In genomic region chr14:74426202-74426582, GRCh38 we compare ENCODE assay signal across 14 cellular contexts. TPM values are rescaled to one million over a fixed set of nuclear protein-coding genes. Genes with fewer than 3 reads are reported as not detected.
DNase-seq lines count a peak whose midpoint lies in the region; ATAC-seq and TF ChIP-seq lines count a peak whose summit lies in the region.
"Had no signal": no experiment of that assay in that cellular context is flagged by ENCODE, and none has a peak within 500 bp of the region (broad histone marks: within the 10 kb centered on the region; RNA-seq: fewer than 3 reads in every experiment).

Gene SYNDIG1L (minus strand): TSS chr14:74426210. CDS start chr14:74409744, 16,466 bp downstream.

- H3K9me2 ChIP-seq in hepatocyte (replicated peaks; ENCODE audit: insufficient read depth): no peaks in the 10 kb centered on the region

- H3K4me3 Mint-ChIP-seq in IgD-negative memory B cell: peak within 1 kb of the TSS in 1 of 4 donors; percentile 82

- no peak within 1 kb of the TSS for H4K8ac ChIP-seq in neuronal stem cell (ENCODE audit: low read depth, low read length)

- H3K27me3 Mint-ChIP-seq in IgD-negative memory B cell: peaks cover 36% of the 10 kb centered on the region

- no peak within 1 kb of the TSS for H2AK5ac ChIP-seq in neuronal stem cell (ENCODE audit: low read depth, low read length)

- H3K27ac ChIP-seq in hepatocyte (no peak within 1 kb of the TSS), neuronal stem cell (replicated peaks; ENCODE audit: low read length) (no peak within 1 kb of the TSS)
- H3K27ac ChIP-seq: gastrocnemius medialis, left lung, SK-N-MC had no signal

- H3K36me3 ChIP-seq in hepatocyte (replicated peaks; ENCODE audit: insufficient read depth, low read depth): no peaks in the 10 kb centered on the region
- H3K36me3 ChIP-seq in neuronal stem cell (replicated peaks in 1 of 2; ENCODE audit: control insufficient read depth in 2 of 2, insufficient read depth in 2 of 2, low read length in 2 of 2): no peaks in the 10 kb centered on the region
- H3K36me3 ChIP-seq: gastrocnemius medialis, left lung had no signal

- H3K9me3 Mint-ChIP-seq in IgD-negative memory B cell: peaks cover 0 to 1% (median 1%) of the 10 kb centered on the region in 3 donors

- H3K9ac ChIP-seq in neuronal stem cell (ENCODE audit: low read depth, low read length, poor library complexity): peak within 1 kb of the TSS; percentile 30

- no peak within 1 kb of the TSS for H2BK120ac ChIP-seq in neuronal stem cell (ENCODE audit: low read depth, low read length)

- H3K36me3 Mint-ChIP-seq in IgD-negative memory B cell: no peaks in the 10 kb centered on the region

- H3K4me1 ChIP-seq in hepatocyte (ENCODE audit: insufficient read depth): no peaks in the 10 kb centered on the region
- peaks cover 0 to 13% of the 10 kb centered on the region in 2 donors for H3K4me1 ChIP-seq in neuronal stem cell (ENCODE audit: control insufficient read depth in 2 of 2, insufficient read depth in 1 of 2, low read depth in 1 of 2, low read length in 2 of 2)
- H3K4me1 ChIP-seq: gastrocnemius medialis had no signal

- no peak within 1 kb of the TSS for H2BK12ac ChIP-seq in neuronal stem cell (ENCODE audit: low read length)

- DNase-seq in NCI-H748 (lab: John Stamatoyannopoulos, UW; ENCODE audit: unreplicated experiment): peak; percentile 25
- DNase-seq in NCI-H748 treated with DMSO at 0.1 percent for 48 hours (lab: John Stamatoyannopoulos, UW): no peak
- no peak for DNase-seq in hepatocyte (ENCODE audit: low spot score)
- DNase-seq in neuronal stem cell (ENCODE audit: low spot score): no peak
- DNase-seq: amniotic stem cell, gastrocnemius medialis, NCI-H2029 treated with DMSO at 0.1 percent for 48 hours, occipital lobe had no signal

- no peak within 1 kb of the TSS for H3K4me3 ChIP-seq in hepatocyte
- peak within 1 kb of the TSS in 1 of 2 donors; percentile 13 for H3K4me3 ChIP-seq in neuronal stem cell (ENCODE audit: low read length in 2 of 2)
- H3K4me3 ChIP-seq: gastrocnemius medialis, left lung, SK-N-MC had no signal

- H3K14ac ChIP-seq in neuronal stem cell (ENCODE audit: low read length): peak within 1 kb of the TSS; percentile 4

- no peak within 1 kb of the TSS for H3K4ac ChIP-seq in neuronal stem cell (ENCODE audit: low read length)

- peak within 1 kb of the TSS in 2 of 3 donors; percentile 23 to 71 for H3K27ac Mint-ChIP-seq in IgD-negative memory B cell

- no peak within 1 kb of the TSS for H4K91ac ChIP-seq in neuronal stem cell (ENCODE audit: low read depth, low read length, poor library complexity)

- no peaks in the 10 kb centered on the region for H3K9me3 ChIP-seq in hepatocyte (ENCODE audit: low read depth)
- no peaks in the 10 kb centered on the region for H3K9me3 ChIP-seq in neuronal stem cell (replicated peaks in 1 of 2; ENCODE audit: control insufficient read depth in 2 of 2, insufficient read depth in 1 of 2, low read depth in 1 of 2, low read length in 2 of 2)
- H3K9me3 ChIP-seq: gastrocnemius medialis, left lung had no signal

- peak within 1 kb of the TSS; percentile 44 for H3K23ac ChIP-seq in neuronal stem cell (ENCODE audit: low read depth, low read length, poor library complexity)

- TF ChIP-seq CTCF in hepatocyte (IDR thresholded peaks at IDR 0.05; ENCODE audit: poor library complexity): no peak

- H3K4me2 ChIP-seq in hepatocyte (peak within 1 kb of the TSS; percentile 79), neuronal stem cell (ENCODE audit: insufficient read depth, low read length, poor library complexity, severe bottlenecking) (peak within 1 kb of the TSS; percentile 59)

- H3K27me3 ChIP-seq in hepatocyte (peaks cover 72% of the 10 kb centered on the region), neuronal stem cell (ENCODE audit: control insufficient read depth in 3 of 3, insufficient read depth in 3 of 3, low read depth in 1 of 3, low read length in 3 of 3) (peaks cover 0 to 80% (median 11%) of the 10 kb centered on the region in 3 experiments)

- WGBS in hepatocyte (ENCODE audit: low lambda C conversion rate, missing lambda C conversion rate): 2% methylated on average over 13 of the region's 33 CpGs
- no CpG with 5 or more reads among the region's 33 CpGs for WGBS in neuronal stem cell (ENCODE audit: extremely low coverage in 2 of 2, insufficient read length in 2 of 2, insufficient replicate concordance in 1 of 2), 2 donors

- H4K20me1 ChIP-seq in hepatocyte (ENCODE audit: insufficient read depth, poor library complexity, severe bottlenecking): no peaks in the 10 kb centered on the region

- peaks cover 0 to 6% (median 2%) of the 10 kb centered on the region in 3 donors for H3K4me1 Mint-ChIP-seq in IgD-negative memory B cell

- peak within 1 kb of the TSS; percentile 27 for H3K18ac ChIP-seq in neuronal stem cell (ENCODE audit: low read length)

- ATAC-seq in HG03520 (IDR thresholded peaks at IDR 0.05; ENCODE audit: unreplicated experiment): no peak
- ATAC-seq in HG03565 (IDR thresholded peaks at IDR 0.05; ENCODE audit: unreplicated experiment): no peak
- no peak for ATAC-seq in HG02642 (IDR thresholded peaks at IDR 0.05; ENCODE audit: poor library complexity, unreplicated experiment)

- H3K79me1 ChIP-seq in neuronal stem cell (ENCODE audit: low read depth, low read length): no peaks in the 10 kb centered on the region

- H2BK15ac ChIP-seq in neuronal stem cell (ENCODE audit: low read length): no peak within 1 kb of the TSS

- no peak within 1 kb of the TSS for H2AFZ ChIP-seq in hepatocyte
- no peak within 1 kb of the TSS for H2AFZ ChIP-seq in neuronal stem cell (ENCODE audit: low read length)

- no peaks in the 10 kb centered on the region for H3K79me2 ChIP-seq in hepatocyte

- H2BK5ac ChIP-seq in neuronal stem cell (ENCODE audit: low read length): peak within 1 kb of the TSS; percentile 40

RNA-seq across cellular contexts. Expression of gene SYNDIG1L, which starts in this region (rescaled TPM):
- not detected for polyA plus RNA-seq in IgD-negative memory B cell
- total RNA-seq in hepatocyte: not detected in 2 replicates
- 0.40 TPM in 1 of 2 replicates, not detected in the other for polyA plus RNA-seq in hepatocyte
- polyA plus RNA-seq in neuronal stem cell (2013, experiment 1 of 2): 1.8 TPM
- 1.7 TPM for polyA plus RNA-seq in neuronal stem cell (2013, experiment 2 of 2)
- total RNA-seq: gastrocnemius medialis had no signal
